In the genomic region with DNA sequence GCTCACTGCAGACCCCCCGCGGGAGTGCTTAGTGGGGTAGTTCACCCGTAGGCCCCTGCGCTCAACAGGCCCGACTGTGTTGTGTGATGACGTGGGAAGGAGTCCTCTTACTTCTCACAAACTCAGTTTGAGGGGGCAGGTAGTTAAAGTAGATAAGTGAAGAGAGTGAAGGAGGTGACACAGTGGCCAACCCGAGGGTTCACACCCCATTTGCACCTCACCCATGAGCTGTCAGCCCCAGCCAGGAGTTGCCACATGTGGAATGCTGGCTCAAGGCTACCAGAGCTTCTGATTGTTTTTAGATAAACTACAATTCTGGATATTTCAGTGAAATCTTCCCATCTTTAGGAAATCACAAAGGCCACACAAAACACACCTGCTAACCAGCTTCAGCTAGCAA, we compare ENCODE assay signal across 28 cellular contexts.
"Had no signal": no experiment of that assay in that cellular context is flagged by ENCODE, and none has a peak within 500 bp of the region (broad histone marks: within the 10 kb centered on the region; RNA-seq: fewer than 3 reads in every experiment).

No MANE protein-coding gene starts in this region.

- H3K4me3 Mint-ChIP-seq: stimulated activated effector memory CD8-positive, alpha-beta T cell treated with anti-CD3 and anti-CD28 coated beads, Interleukin-12 subunit alpha, Interleukin-12 subunit beta, amount 100 ng/mL, for 72 hours; stimulated activated memory B cell treated with anti-CD40 and anti-IgM and Interleukin-4, amounts not matched to agents 10 μg/mL and 1 μg/mL and 100 μg/mL, for 72 hours; stimulated activated naive B cell treated with anti-CD40 and anti-IgM and Interleukin-4, amounts not matched to agents 10 μg/mL and 1 μg/mL and 100 μg/mL, for 72 hours; stimulated activated naive CD8-positive, alpha-beta T cell treated with anti-CD3 and anti-CD28 coated beads, Interleukin-15, amount 100 ng/mL, for 72 hours; stimulated activated naive CD8-positive, alpha-beta T cell treated with anti-CD3 and anti-CD28 coated beads, Interleukin-15, Interleukin-2, amounts not matched to agents 100 ng/mL and 50 ng/mL, for 24 hours; type B pancreatic cell had no signal

- H3K9me3 ChIP-seq: stomach, suprapubic skin, testis, thoracic aorta, thyroid gland, tibial artery, tibial nerve, transverse colon, upper lobe of left lung, upper lobe of right lung, uterus, vagina had no signal

- H3K27ac Mint-ChIP-seq: stimulated activated effector memory CD8-positive, alpha-beta T cell treated with anti-CD3 and anti-CD28 coated beads, Interleukin-12 subunit alpha, Interleukin-12 subunit beta, amount 100 ng/mL, for 72 hours; stimulated activated memory B cell treated with anti-CD40 and anti-IgM and Interleukin-4, amounts not matched to agents 10 μg/mL and 1 μg/mL and 100 μg/mL, for 72 hours; stimulated activated naive B cell treated with anti-CD40 and anti-IgM and Interleukin-4, amounts not matched to agents 10 μg/mL and 1 μg/mL and 100 μg/mL, for 72 hours; stimulated activated naive CD8-positive, alpha-beta T cell treated with anti-CD3 and anti-CD28 coated beads, Interleukin-15, amount 100 ng/mL, for 72 hours; stimulated activated naive CD8-positive, alpha-beta T cell treated with anti-CD3 and anti-CD28 coated beads, Interleukin-15, Interleukin-2, amounts not matched to agents 100 ng/mL and 50 ng/mL, for 24 hours; type B pancreatic cell had no signal

- H3K36me3 Mint-ChIP-seq: stimulated activated effector memory CD8-positive, alpha-beta T cell treated with anti-CD3 and anti-CD28 coated beads, Interleukin-12 subunit alpha, Interleukin-12 subunit beta, amount 100 ng/mL, for 72 hours; stimulated activated memory B cell treated with anti-CD40 and anti-IgM and Interleukin-4, amounts not matched to agents 10 μg/mL and 1 μg/mL and 100 μg/mL, for 72 hours; stimulated activated naive B cell treated with anti-CD40 and anti-IgM and Interleukin-4, amounts not matched to agents 10 μg/mL and 1 μg/mL and 100 μg/mL, for 72 hours; type B pancreatic cell had no signal

- H3K4me3 ChIP-seq: stomach, suprapubic skin, testis, thoracic aorta, thyroid gland, tibial artery, tibial nerve, transverse colon, upper lobe of left lung, upper lobe of right lung, uterus, vagina had no signal

- H3K4me1 ChIP-seq: stomach, suprapubic skin, testis, thyroid gland, tibial nerve, transverse colon, upper lobe of left lung, upper lobe of right lung, uterus, vagina had no signal

- H3K27ac ChIP-seq: stomach, suprapubic skin, testis, thoracic aorta, thyroid gland, tibial artery, tibial nerve, transverse colon, upper lobe of left lung, upper lobe of right lung, uterus, vagina had no signal

- DNase-seq: stimulated activated CD4-positive, alpha-beta T cell treated with anti-CD3 and anti-CD28 coated beads, Interleukin-2, amount 100 ng/mL, for 48 hours; stimulated activated CD4-positive, alpha-beta T cell treated with anti-CD3 and anti-CD28 coated beads, Interleukin-4, amount 100 ng/mL, for 1 hour; stimulated activated CD4-positive, alpha-beta T cell treated with anti-CD3 and anti-CD28 coated beads, Interleukin-4, amount 100 ng/mL, for 24 hours; stimulated activated CD4-positive, alpha-beta T cell treated with anti-CD3 and anti-CD28 coated beads, Interleukin-4, amount 100 ng/mL, for 4 hours; stimulated activated CD8-positive, alpha-beta memory T cell treated with anti-CD3 and anti-CD28 coated beads, Interleukin-4, amount 100 ng/mL, for 48 hours; stimulated activated naive B cell treated with anti-CD40 and anti-IgM and Interleukin-4, amounts not matched to agents 10 μg/mL and 1 μg/mL and 100 μg/mL, for 72 hours; stimulated activated naive CD4-positive, alpha-beta T cell; stimulated activated naive CD4-positive, alpha-beta T cell treated with Interleukin-2 at 50 U/mL for 16 hours; stimulated activated naive CD8-positive, alpha-beta T cell treated with anti-CD3 and anti-CD28 coated beads, Interleukin-15, amount 100 ng/mL, for 72 hours; stimulated activated naive CD8-positive, alpha-beta T cell treated with anti-CD3 and anti-CD28 coated beads, Interleukin-15, Interleukin-2, amounts not matched to agents 100 U/mL and 50 U/mL, for 24 hours; stomach; substantia nigra; testis; thyroid gland; tibial artery; transverse colon; trophoblast cell; upper lobe of left lung; upper lobe of right lung; uterus had no signal

- H3K9me3 Mint-ChIP-seq: stimulated activated effector memory CD8-positive, alpha-beta T cell treated with anti-CD3 and anti-CD28 coated beads, Interleukin-12 subunit alpha, Interleukin-12 subunit beta, amount 100 ng/mL, for 72 hours; stimulated activated naive B cell treated with anti-CD40 and anti-IgM and Interleukin-4, amounts not matched to agents 10 μg/mL and 1 μg/mL and 100 μg/mL, for 72 hours; stimulated activated naive CD8-positive, alpha-beta T cell treated with anti-CD3 and anti-CD28 coated beads, Interleukin-15, amount 100 ng/mL, for 72 hours; stimulated activated naive CD8-positive, alpha-beta T cell treated with anti-CD3 and anti-CD28 coated beads, Interleukin-15, Interleukin-2, amounts not matched to agents 100 ng/mL and 50 ng/mL, for 24 hours; type B pancreatic cell had no signal

- H3K27me3 ChIP-seq: stomach, testis, thyroid gland, tibial artery, tibial nerve, transverse colon, upper lobe of left lung, upper lobe of right lung, uterus, vagina had no signal

- ATAC-seq: stimulated activated effector memory CD8-positive, alpha-beta T cell treated with anti-CD3 and anti-CD28 coated beads, Interleukin-12 subunit alpha, Interleukin-12 subunit beta, amount 100 ng/mL, for 72 hours; stimulated activated memory B cell treated with anti-CD40 and anti-IgM and Interleukin-4, amounts not matched to agents 10 μg/mL and 1 μg/mL and 100 μg/mL, for 72 hours; stimulated activated naive B cell treated with anti-CD40 and anti-IgM and Interleukin-4, amounts not matched to agents 10 μg/mL and 1 μg/mL and 100 μg/mL, for 72 hours; stimulated activated naive CD8-positive, alpha-beta T cell treated with anti-CD3 and anti-CD28 coated beads, Interleukin-15, amount 100 ng/mL, for 72 hours; stimulated activated naive CD8-positive, alpha-beta T cell treated with anti-CD3 and anti-CD28 coated beads, Interleukin-15, Interleukin-2, amounts not matched to agents 100 U/mL and 50 U/mL, for 24 hours; upper lobe of right lung had no signal

- H3K36me3 ChIP-seq: stomach, suprapubic skin, thoracic aorta, thyroid gland, tibial artery, tibial nerve, transverse colon, upper lobe of left lung, upper lobe of right lung, uterus, vagina had no signal

- H3K4me1 Mint-ChIP-seq: stimulated activated effector memory CD8-positive, alpha-beta T cell treated with anti-CD3 and anti-CD28 coated beads, Interleukin-12 subunit alpha, Interleukin-12 subunit beta, amount 100 ng/mL, for 72 hours; stimulated activated memory B cell treated with anti-CD40 and anti-IgM and Interleukin-4, amounts not matched to agents 10 μg/mL and 1 μg/mL and 100 μg/mL, for 72 hours; stimulated activated naive B cell treated with anti-CD40 and anti-IgM and Interleukin-4, amounts not matched to agents 10 μg/mL and 1 μg/mL and 100 μg/mL, for 72 hours; stimulated activated naive CD8-positive, alpha-beta T cell treated with anti-CD3 and anti-CD28 coated beads, Interleukin-15, amount 100 ng/mL, for 72 hours had no signal
